ENCODE assay signal across 27 cellular contexts in the genomic region with DNA sequence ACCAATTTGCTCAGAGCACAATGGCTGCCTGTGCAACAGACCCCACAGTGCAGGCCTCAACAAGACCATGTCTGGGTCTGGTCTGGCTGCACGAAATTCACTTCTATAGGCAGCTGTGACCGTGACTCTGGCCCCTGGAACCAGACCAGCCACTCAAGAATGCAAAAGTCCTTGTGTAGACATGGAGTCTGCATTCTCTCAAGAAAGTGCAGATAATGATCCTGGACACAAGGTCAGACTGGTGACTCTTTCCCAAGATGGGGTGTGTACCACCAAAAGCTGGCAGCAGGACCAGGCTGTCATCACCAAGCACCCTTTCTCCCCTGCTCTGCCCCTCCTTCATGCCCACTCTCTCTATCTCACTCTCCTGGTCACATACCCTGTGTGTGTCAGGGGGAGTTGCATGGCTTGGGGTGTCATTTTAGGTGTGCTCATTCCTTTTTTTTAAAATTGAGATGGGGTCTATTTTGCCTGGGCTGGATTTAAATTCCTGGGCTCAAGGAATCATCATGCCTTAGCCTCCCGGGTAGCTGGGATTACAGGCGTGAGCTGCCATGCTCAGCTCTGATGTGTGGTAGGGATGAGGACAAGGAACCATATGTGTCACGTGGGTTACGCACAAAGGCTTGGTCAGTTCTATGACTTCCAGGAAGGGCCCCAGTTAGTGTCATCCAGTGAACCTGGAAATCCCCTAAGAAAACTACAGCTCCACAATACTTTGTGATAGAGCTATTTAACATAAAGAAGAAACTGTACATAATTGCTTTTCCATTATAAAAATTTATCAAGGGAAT. TPM values are rescaled to one million over a fixed set of nuclear protein-coding genes. Genes with fewer than 3 reads are reported as not detected.
A peak's percentile ranks its signal among the peaks of the same experiment; 100 is the strongest.
DNase-seq lines count a peak whose midpoint lies in the region; ATAC-seq and TF ChIP-seq lines count a peak whose summit lies in the region.
"Had no signal": no experiment of that assay in that cellular context is flagged by ENCODE, and none has a peak within 500 bp of the region (broad histone marks: within the 10 kb centered on the region; RNA-seq: fewer than 3 reads in every experiment).

No MANE protein-coding gene starts in this region.

- H3K27ac Mint-ChIP-seq in activated CD4-positive, alpha-beta T cell treated with anti-CD3 and anti-CD28 coated beads for 36 hours, result peak overlapping the region; percentile 74
- peak overlapping the region; percentile 91 to 99 for H3K27ac Mint-ChIP-seq in natural killer cell treated with Interleukin-12 subunit alpha and Interleukin-12 subunit beta and Interleukin-15 and Interleukin-18, amount 100 ng/mL, for 72 hours
- no peak overlapping the region for H3K27ac Mint-ChIP-seq in natural killer cell
- H3K27ac Mint-ChIP-seq in brain, result peak overlapping the region in 3 of 5 experiments; percentile 38 to 53 (median 38)
- H3K27ac Mint-ChIP-seq in stimulated activated naive B cell treated with anti-CD40 and anti-IgM and Interleukin-4, amounts not matched to agents 10 μg/mL and 1 μg/mL and 100 μg/mL, for 72 hours, result peak overlapping the region; percentile 76
- H3K27ac Mint-ChIP-seq: memory B cell had no signal

- H3K36me3 Mint-ChIP-seq in activated CD4-positive, alpha-beta T cell treated with anti-CD3 and anti-CD28 coated beads for 36 hours (ENCODE audit: low read depth), result peaks cover 45% of the 10 kb centered on the region
- H3K36me3 Mint-ChIP-seq in natural killer cell treated with Interleukin-12 subunit alpha and Interleukin-12 subunit beta and Interleukin-15 and Interleukin-18, amount 100 ng/mL, for 72 hours, result peaks cover 25% of the 10 kb centered on the region
- H3K36me3 Mint-ChIP-seq in natural killer cell (peaks cover 14% of the 10 kb centered on the region), brain (peaks cover 45% of the 10 kb centered on the region)
- peaks cover 36 to 41% of the 10 kb centered on the region in 2 donors for H3K36me3 Mint-ChIP-seq in stimulated activated naive B cell treated with anti-CD40 and anti-IgM and Interleukin-4, amounts not matched to agents 10 μg/mL and 1 μg/mL and 100 μg/mL, for 72 hours

- H3K9me3 Mint-ChIP-seq in activated CD4-positive, alpha-beta T cell treated with anti-CD3 and anti-CD28 coated beads for 36 hours (ENCODE audit: low read depth), result no peaks in the 10 kb centered on the region
- no peaks in the 10 kb centered on the region for H3K9me3 Mint-ChIP-seq in natural killer cell treated with Interleukin-12 subunit alpha and Interleukin-12 subunit beta and Interleukin-15 and Interleukin-18, amount 100 ng/mL, for 72 hours
- H3K9me3 Mint-ChIP-seq in natural killer cell (no peaks in the 10 kb centered on the region), brain (no peaks in the 10 kb centered on the region)
- H3K9me3 Mint-ChIP-seq in stimulated activated naive B cell treated with anti-CD40 and anti-IgM and Interleukin-4, amounts not matched to agents 10 μg/mL and 1 μg/mL and 100 μg/mL, for 72 hours, result no peaks in the 10 kb centered on the region
- H3K9me3 Mint-ChIP-seq: CD4-positive, CD25-positive, alpha-beta regulatory T cell; memory B cell had no signal

- CTCF ChIA-PET in activated CD4-positive, alpha-beta T cell treated with anti-CD3 and anti-CD28 coated beads for 36 hours (lab: Charles Lee), result interaction anchor here (0.6 to 4.1 kb wide), 13 partner anchors 15 to 171 kb away, joined by 3 to 50 read pairs (median 4); partner anchors contain the start of gene CRABP2

- DNase-seq in activated CD4-positive, alpha-beta T cell treated with anti-CD3 and anti-CD28 coated beads for 36 hours, result no peak
- DNase-seq in activated CD4-positive, alpha-beta T cell treated with anti-CD3 and anti-CD28 coated beads, Interleukin-2, amount 50 U/mL, for 4 hours, result no peak
- peak; percentile 82 for DNase-seq in natural killer cell treated with Interleukin-12 subunit alpha and Interleukin-12 subunit beta and Interleukin-15 and Interleukin-18, amount 100 ng/mL, for 72 hours (ENCODE audit: low spot score)
- DNase-seq in natural killer cell (no peak), SW 1271 (lab: John Stamatoyannopoulos, UW) (no peak)
- DNase-seq in stimulated activated naive B cell treated with anti-CD40 and anti-IgM and Interleukin-4, amounts not matched to agents 10 μg/mL and 1 μg/mL and 100 μg/mL, for 72 hours, result no peak
- DNase-seq: 8988T; activated CD4-positive, alpha-beta T cell treated with anti-CD3 and anti-CD28 coated beads for 4 hours; activated CD8-positive, alpha-beta memory T cell treated with anti-CD3 and anti-CD28 coated beads, Interleukin-2, amount 50 U/mL, for 4 hours; activated gamma-delta T cell treated with Interleukin-2 at 50 U/mL for 16 hours; anterior cingulate cortex; CD4-positive, CD25-positive, alpha-beta regulatory T cell; cortex of kidney; esophagus squamous epithelium; GM23248; Karpas-422; left colon; MV-4-11; NCI-H1436 treated with DMSO at 0.1 percent for 48 hours; NCI-H446 treated with DMSO at 0.1 percent for 48 hours; NCI-H82; occipital lobe; tibial artery had no signal

- H3K27me3 Mint-ChIP-seq in activated CD4-positive, alpha-beta T cell treated with anti-CD3 and anti-CD28 coated beads for 36 hours, result no peaks in the 10 kb centered on the region
- no peaks in the 10 kb centered on the region for H3K27me3 Mint-ChIP-seq in natural killer cell treated with Interleukin-12 subunit alpha and Interleukin-12 subunit beta and Interleukin-15 and Interleukin-18, amount 100 ng/mL, for 72 hours
- H3K27me3 Mint-ChIP-seq in natural killer cell (ENCODE audit: low read depth in 2 of 2), result no peaks in the 10 kb centered on the region
- no peaks in the 10 kb centered on the region for H3K27me3 Mint-ChIP-seq in brain
- H3K27me3 Mint-ChIP-seq in stimulated activated naive B cell treated with anti-CD40 and anti-IgM and Interleukin-4, amounts not matched to agents 10 μg/mL and 1 μg/mL and 100 μg/mL, for 72 hours, result no peaks in the 10 kb centered on the region
- H3K27me3 Mint-ChIP-seq: CD4-positive, CD25-positive, alpha-beta regulatory T cell; memory B cell had no signal

- intact Hi-C loops in activated CD4-positive, alpha-beta T cell treated with anti-CD3 and anti-CD28 coated beads for 36 hours (cut with DNase I, micrococcal nuclease), result no loop called here
- intact Hi-C loops in natural killer cell (cut with micrococcal nuclease), result no loop called here

- H3K4me1 Mint-ChIP-seq in activated CD4-positive, alpha-beta T cell treated with anti-CD3 and anti-CD28 coated beads for 36 hours, result peaks cover 20% of the 10 kb centered on the region
- H3K4me1 Mint-ChIP-seq in natural killer cell treated with Interleukin-12 subunit alpha and Interleukin-12 subunit beta and Interleukin-15 and Interleukin-18, amount 100 ng/mL, for 72 hours (ENCODE audit: low read depth in 2 of 2), result peaks cover 22 to 23% of the 10 kb centered on the region in 2 donors
- H3K4me1 Mint-ChIP-seq in natural killer cell, result peaks cover 20 to 21% of the 10 kb centered on the region in 2 donors
- H3K4me1 Mint-ChIP-seq in brain, result peaks cover 8% of the 10 kb centered on the region
- peaks cover 20 to 37% of the 10 kb centered on the region in 2 donors for H3K4me1 Mint-ChIP-seq in stimulated activated naive B cell treated with anti-CD40 and anti-IgM and Interleukin-4, amounts not matched to agents 10 μg/mL and 1 μg/mL and 100 μg/mL, for 72 hours

- TF ChIP-seq CTCF in natural killer cell (IDR thresholded peaks at IDR 0.05) (no peak), brain (conservative IDR thresholded peaks at IDR 0.05) (no peak)

- H3K4me3 Mint-ChIP-seq in activated CD4-positive, alpha-beta T cell treated with anti-CD3 and anti-CD28 coated beads for 36 hours, result no peak overlapping the region
- peak overlapping the region; percentile 67 for H3K4me3 Mint-ChIP-seq in natural killer cell treated with Interleukin-12 subunit alpha and Interleukin-12 subunit beta and Interleukin-15 and Interleukin-18, amount 100 ng/mL, for 72 hours
- no peak overlapping the region for H3K4me3 Mint-ChIP-seq in natural killer cell
- H3K4me3 Mint-ChIP-seq in brain, result no peak overlapping the region
- no peak overlapping the region for H3K4me3 Mint-ChIP-seq in stimulated activated naive B cell treated with anti-CD40 and anti-IgM and Interleukin-4, amounts not matched to agents 10 μg/mL and 1 μg/mL and 100 μg/mL, for 72 hours
- H3K4me3 Mint-ChIP-seq: memory B cell had no signal

- POLR2A ChIA-PET in activated CD4-positive, alpha-beta T cell treated with anti-CD3 and anti-CD28 coated beads for 36 hours (lab: Charles Lee), result no interaction called here

- ATAC-seq in activated CD4-positive, alpha-beta T cell treated with anti-CD3 and anti-CD28 coated beads for 36 hours, result peak; percentile 39
- peak; percentile 81 to 83 for ATAC-seq in natural killer cell treated with Interleukin-12 subunit alpha and Interleukin-12 subunit beta and Interleukin-15 and Interleukin-18, amount 100 ng/mL, for 72 hours
- ATAC-seq in natural killer cell, result no peak
- ATAC-seq in stimulated activated naive B cell treated with anti-CD40 and anti-IgM and Interleukin-4, amounts not matched to agents 10 μg/mL and 1 μg/mL and 100 μg/mL, for 72 hours (replicated peaks), result no peak
- ATAC-seq in HG03378 (IDR thresholded peaks at IDR 0.05; ENCODE audit: unreplicated experiment), result no peak
- ATAC-seq: left colon, SK-N-SH treated with all-trans-retinoic acid at 6 μM for 48 hours had no signal

RNA-seq across cellular contexts. Expression of gene METTL25B, which starts 6.9 kb away (rescaled TPM):
- 10 to 100 TPM; 31.0 to 40.5 TPM for total RNA-seq in activated CD4-positive, alpha-beta T cell treated with anti-CD3 and anti-CD28 coated beads for 36 hours
- 10 to 100 TPM; 33.0 to 37.4 TPM for total RNA-seq in natural killer cell treated with Interleukin-12 subunit alpha and Interleukin-12 subunit beta and Interleukin-15 and Interleukin-18, amount 100 ng/mL, for 72 hours
- total RNA-seq in natural killer cell, result 10 to 100 TPM; 23.5 to 25.3 (median 23.8) TPM
- polyA plus RNA-seq in brain (ENCODE audit: insufficient read depth, low read depth, low replicate concordance), result 46.8 TPM

RNA-seq across cellular contexts. Expression of gene ISG20L2, which starts 7.2 kb away (rescaled TPM):
- total RNA-seq in activated CD4-positive, alpha-beta T cell treated with anti-CD3 and anti-CD28 coated beads for 36 hours, result 10 to 100 TPM; 48.4 to 65.2 TPM
- 10 to 100 TPM; 67.5 to 97.5 TPM for total RNA-seq in natural killer cell treated with Interleukin-12 subunit alpha and Interleukin-12 subunit beta and Interleukin-15 and Interleukin-18, amount 100 ng/mL, for 72 hours
- total RNA-seq in natural killer cell, result 10 to 100 TPM; 60.3 to 71.9 (median 68.7) TPM
- polyA plus RNA-seq in brain (ENCODE audit: insufficient read depth, low read depth, low replicate concordance), result 41.5 TPM

RNA-seq across cellular contexts. Expression of gene CRABP2, which starts 15.9 kb away (rescaled TPM):
- total RNA-seq in activated CD4-positive, alpha-beta T cell treated with anti-CD3 and anti-CD28 coated beads for 36 hours, result under 1 TPM; 0.88 to 0.98 TPM
- 1 to 10 TPM; 2.4 to 4.6 TPM for total RNA-seq in natural killer cell treated with Interleukin-12 subunit alpha and Interleukin-12 subunit beta and Interleukin-15 and Interleukin-18, amount 100 ng/mL, for 72 hours
- 1 to 10 TPM; 3.0 to 3.8 (median 3.0) TPM for total RNA-seq in natural killer cell
- polyA plus RNA-seq in brain (ENCODE audit: insufficient read depth, low read depth, low replicate concordance), result 10.5 TPM
- polyA plus RNA-seq: CD4-positive, CD25-positive, alpha-beta regulatory T cell had no signal

RNA-seq across cellular contexts. Expression of gene MRPL24, which starts 19.6 kb away (rescaled TPM):
- total RNA-seq in activated CD4-positive, alpha-beta T cell treated with anti-CD3 and anti-CD28 coated beads for 36 hours, result 10 to 100 TPM; 81.9 to 89.7 TPM
- 10 to 100 TPM; 52.9 to 71.2 TPM for total RNA-seq in natural killer cell treated with Interleukin-12 subunit alpha and Interleukin-12 subunit beta and Interleukin-15 and Interleukin-18, amount 100 ng/mL, for 72 hours
- 10 to 100 TPM; 15.9 to 19.7 (median 18.7) TPM for total RNA-seq in natural killer cell
- 111 TPM for polyA plus RNA-seq in brain (ENCODE audit: insufficient read depth, low read depth, low replicate concordance)

RNA-seq across cellular contexts. Expression of gene HDGF, which starts 30.1 kb away (rescaled TPM):
- 100 to 1,000 TPM; 312 to 358 TPM for total RNA-seq in activated CD4-positive, alpha-beta T cell treated with anti-CD3 and anti-CD28 coated beads for 36 hours
- total RNA-seq in natural killer cell treated with Interleukin-12 subunit alpha and Interleukin-12 subunit beta and Interleukin-15 and Interleukin-18, amount 100 ng/mL, for 72 hours, result 100 to 1,000 TPM; 208 to 308 TPM
- total RNA-seq in natural killer cell, result 100 to 1,000 TPM in 1 of 3 donors, 10 to 100 TPM in 2; 95.3 to 110 (median 96.6) TPM
- polyA plus RNA-seq in brain (ENCODE audit: insufficient read depth, low read depth, low replicate concordance), result 502 TPM

Comparison
In these comparisons a context has a peak if more than half of its experiments do, and no peak if none do; other contexts are left out.
1. ATAC-seq: peak in activated CD4-positive, alpha-beta T cell treated with anti-CD3 and anti-CD28 coated beads for 36 hours (single experiment) and natural killer cell treated with Interleukin-12 subunit alpha and Interleukin-12 subunit beta and Interleukin-15 and Interleukin-18, amount 100 ng/mL, for 72 hours (2 of 2); none in natural killer cell (0 of 3), stimulated activated naive B cell treated with anti-CD40 and anti-IgM and Interleukin-4, amounts not matched to agents 10 μg/mL and 1 μg/mL and 100 μg/mL, for 72 hours (0 of 2) and HG03378 (single experiment).
2. H3K27ac Mint-ChIP-seq: peak in activated CD4-positive, alpha-beta T cell treated with anti-CD3 and anti-CD28 coated beads for 36 hours (single experiment), natural killer cell treated with Interleukin-12 subunit alpha and Interleukin-12 subunit beta and Interleukin-15 and Interleukin-18, amount 100 ng/mL, for 72 hours (2 of 2), brain (3 of 5) and stimulated activated naive B cell treated with anti-CD40 and anti-IgM and Interleukin-4, amounts not matched to agents 10 μg/mL and 1 μg/mL and 100 μg/mL, for 72 hours (single experiment); none in natural killer cell (0 of 2).